In the genomic region with DNA sequence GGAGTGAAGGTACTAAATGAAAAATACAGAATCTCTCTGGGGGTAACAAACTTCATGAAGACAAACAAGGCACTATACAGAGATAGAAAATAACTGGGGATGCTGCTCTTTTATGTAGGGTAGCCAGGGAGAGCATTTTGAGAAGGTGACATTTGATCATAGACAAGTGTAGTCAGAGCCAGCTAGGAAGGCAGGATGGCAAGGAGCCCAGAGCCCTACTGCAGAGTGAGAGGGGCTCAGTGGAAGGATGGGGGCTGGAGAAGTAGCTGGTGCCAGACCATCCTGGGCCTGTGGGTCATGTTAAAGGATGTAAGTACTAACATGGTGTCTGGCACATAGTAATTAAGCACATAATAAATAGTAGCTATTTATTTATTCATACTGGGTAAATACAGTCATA, we compare ENCODE assay signal across 15 cellular contexts.
DNase-seq lines count a peak whose midpoint lies in the region; ATAC-seq and TF ChIP-seq lines count a peak whose summit lies in the region.
"Had no signal": no experiment of that assay in that cellular context is flagged by ENCODE, and none has a peak within 500 bp of the region (broad histone marks: within the 10 kb centered on the region; RNA-seq: fewer than 3 reads in every experiment).

No MANE protein-coding gene starts in this region.

- no peaks in the 10 kb centered on the region for H3K27me3 Mint-ChIP-seq in natural killer cell (ENCODE audit: low read depth in 2 of 2)
- H3K27me3 Mint-ChIP-seq: CD8-positive, alpha-beta memory T cell had no signal

- intact Hi-C loops in Right ventricle myocardium inferior (cut with DNase I) = loop anchor here (5.0 kb wide), 1 partner anchor 39 kb away; no protein-coding TSS in a partner anchor
- intact Hi-C loops in cardiac septum (cut with DNase I) = no loop called here
- intact Hi-C loops in left cardiac atrium (cut with DNase I) = no loop called here
- intact Hi-C loops in natural killer cell (cut with micrococcal nuclease) = no loop called here

- peaks cover 3 to 5% of the 10 kb centered on the region in 2 donors for H3K9me3 Mint-ChIP-seq in natural killer cell
- H3K9me3 Mint-ChIP-seq: T-helper 1 cell treated with Interleukin-12 subunit alpha and Interleukin-12 subunit beta and Interleukin-4 antibody, amounts not matched to agents 30 μg/mL and 1 μg/mL, for 36 hours had no signal

- DNase-seq in Right ventricle myocardium inferior (ENCODE audit: missing footprints) (peak; percentile 48), cardiac septum (ENCODE audit: low spot score) (no peak), astrocyte of the hippocampus (ENCODE audit: low read depth, low spot score) (peak; percentile 36), left cardiac atrium (no peak), NCI-H748 (lab: John Stamatoyannopoulos, UW; ENCODE audit: unreplicated experiment) (no peak), natural killer cell (no peak)
- DNase-seq: CD8-positive, alpha-beta memory T cell; GDM1; IMR-90; NCI-H1092 treated with DMSO at 0.1 percent for 48 hours; NCI-H2029 treated with DMSO at 0.1 percent for 48 hours; NCI-H524; SHP77 had no signal

- H3K4me1 Mint-ChIP-seq in natural killer cell = no peaks in the 10 kb centered on the region
- H3K4me1 Mint-ChIP-seq: CD8-positive, alpha-beta memory T cell had no signal

- no peaks in the 10 kb centered on the region for H3K36me3 Mint-ChIP-seq in natural killer cell
- H3K36me3 Mint-ChIP-seq: CD8-positive, alpha-beta memory T cell had no signal

- no peak overlapping the region for H3K4me3 Mint-ChIP-seq in natural killer cell
- H3K4me3 Mint-ChIP-seq: CD8-positive, alpha-beta memory T cell; T-helper 1 cell treated with Interleukin-12 subunit alpha and Interleukin-12 subunit beta and Interleukin-4 antibody, amounts not matched to agents 30 μg/mL and 1 μg/mL, for 36 hours had no signal

- TF ChIP-seq CTCF in natural killer cell (IDR thresholded peaks at IDR 0.05) = no peak

- no peak overlapping the region for H3K27ac Mint-ChIP-seq in natural killer cell
- H3K27ac Mint-ChIP-seq: CD8-positive, alpha-beta memory T cell; T-helper 1 cell treated with Interleukin-12 subunit alpha and Interleukin-12 subunit beta and Interleukin-4 antibody, amounts not matched to agents 30 μg/mL and 1 μg/mL, for 36 hours had no signal

- ATAC-seq in Right ventricle myocardium inferior (peak; percentile 71), left cardiac atrium (peak; percentile 47 to 58), HG03439 (IDR thresholded peaks at IDR 0.05; ENCODE audit: unreplicated experiment) (no peak), natural killer cell (no peak)

Comparison
In these comparisons a context has a peak if more than half of its experiments do, and no peak if none do; other contexts are left out.
1. DNase-seq: peak in Right ventricle myocardium inferior (single experiment) and astrocyte of the hippocampus (single experiment); none in cardiac septum (single experiment), left cardiac atrium (single experiment), NCI-H748 (single experiment) and natural killer cell (single experiment).
2. ATAC-seq: peak in Right ventricle myocardium inferior (single experiment) and left cardiac atrium (2 of 2); none in HG03439 (single experiment) and natural killer cell (0 of 3).